ENCODE assay signal across 23 cellular contexts in the genomic region with DNA sequence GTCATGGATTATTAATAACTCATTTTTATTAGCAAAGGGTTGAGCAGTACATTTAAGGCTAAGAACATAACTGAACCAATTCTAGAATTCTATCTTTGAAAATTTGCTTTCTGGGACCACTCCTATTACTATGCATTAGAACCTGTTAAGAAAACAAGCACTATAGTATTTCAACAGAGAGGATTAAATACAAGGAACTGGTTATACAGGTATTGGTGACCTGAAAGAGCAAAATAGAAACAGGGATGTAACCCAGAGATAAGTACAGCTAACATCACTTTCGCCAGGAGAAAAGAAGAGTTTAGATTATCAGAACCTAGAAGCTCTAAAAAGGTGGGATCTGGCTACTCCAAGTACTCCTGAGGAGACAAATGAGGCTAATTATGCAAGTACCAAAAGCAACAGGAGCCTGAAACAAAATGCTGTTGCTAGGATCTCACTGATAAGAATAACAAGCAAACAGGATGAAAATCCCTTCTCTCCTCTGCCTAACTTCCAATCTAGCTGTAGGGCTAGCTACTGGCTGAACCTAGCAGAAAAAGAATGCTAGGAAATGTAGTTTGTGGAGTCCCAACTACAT. TPM values are rescaled to one million over a fixed set of nuclear protein-coding genes. Genes with fewer than 3 reads are reported as not detected.
A peak's percentile ranks its signal among the peaks of the same experiment; 100 is the strongest.
DNase-seq lines count a peak whose midpoint lies in the region; ATAC-seq and TF ChIP-seq lines count a peak whose summit lies in the region.
"Had no signal": no experiment of that assay in that cellular context is flagged by ENCODE, and none has a peak within 500 bp of the region (broad histone marks: within the 10 kb centered on the region; RNA-seq: fewer than 3 reads in every experiment).

No MANE protein-coding gene starts in this region.

- H3K4me3 Mint-ChIP-seq in CD4-positive, alpha-beta T cell = no peak overlapping the region
- H3K4me3 Mint-ChIP-seq: CD4-positive, alpha-beta memory T cell had no signal

- H3K27me3 ChIP-seq in CD4-positive, alpha-beta T cell (ENCODE audit: control insufficient read depth, insufficient read depth, low read length) = no peaks in the 10 kb centered on the region
- H3K27me3 ChIP-seq in spleen (replicated peaks in 1 of 7) = no peaks in the 10 kb centered on the region
- H3K27me3 ChIP-seq: BLaER1 had no signal

- TF ChIP-seq CTCF in VCaP (conservative IDR thresholded peaks at IDR 0.05) = no peak
- no peak for TF ChIP-seq CTCF in CD4-positive, alpha-beta T cell (IDR thresholded peaks at IDR 0.05)
- no peak for TF ChIP-seq CTCF in spleen (IDR thresholded peaks at IDR 0.05 in 8 of 11, conservative IDR thresholded peaks at IDR 0.05 in 3 of 11)

- H3K9me3 ChIP-seq in CD4-positive, alpha-beta T cell (ENCODE audit: control insufficient read depth, low read length) = no peaks in the 10 kb centered on the region
- H3K9me3 ChIP-seq in spleen = peaks cover 0 to 7% (median 0%) of the 10 kb centered on the region in 8 donors
- H3K9me3 ChIP-seq: BLaER1, Caco-2, SK-N-SH had no signal

- H3K27ac ChIP-seq in VCaP (peak overlapping the region; percentile 48; the same call in 1 of the 2 replicates), spleen (no peak overlapping the region)
- H3K27ac ChIP-seq in CD4-positive, alpha-beta T cell (ENCODE audit: low read depth, low read length) = no peak overlapping the region
- H3K27ac ChIP-seq: BLaER1 had no signal

- H3K9me3 Mint-ChIP-seq in CD4-positive, alpha-beta T cell = peaks cover 3% of the 10 kb centered on the region

- no peaks in the 10 kb centered on the region for H3K4me1 ChIP-seq in spleen
- H3K4me1 ChIP-seq: BLaER1, Caco-2 had no signal

- no peak overlapping the region for H3K27ac Mint-ChIP-seq in CD4-positive, alpha-beta T cell
- H3K27ac Mint-ChIP-seq: CD4-positive, alpha-beta memory T cell had no signal

- DNase-seq in DMS53 treated with DMSO at 0.1 percent for 48 hours (lab: John Stamatoyannopoulos, UW; ENCODE audit: unreplicated experiment) (peak; percentile 55), HT-29 (ENCODE audit: low spot score) (peak; percentile 20), glomerular visceral epithelial cell (ENCODE audit: extremely low spot score) (no peak), spleen (no peak), 8988T (no peak)
- no peak for DNase-seq in CD4-positive, alpha-beta T cell
- DNase-seq: Caco-2; CD4-positive, alpha-beta memory T cell; DMS 273 treated with DMSO at 0.1 percent for 48 hours; KBM-7; NCI-H1105; NCI-H146; NCI-H2029; NCI-H2171 treated with DMSO at 0.1 percent for 48 hours; NCI-H446 treated with DMSO at 0.1 percent for 48 hours; NCI-H82; SHP77; SK-N-SH; T-helper 2 cell had no signal

- ATAC-seq in esophagus mucosa = peak; percentile 63
- ATAC-seq in CD4-positive, alpha-beta T cell (ENCODE audit: poor library complexity) = no peak
- ATAC-seq: HepG2 had no signal

- POLR2A ChIA-PET in CD4-positive, alpha-beta T cell (lab: Charles Lee) = no interaction called here

- TF ChIP-seq POLR2A in spleen (IDR thresholded peaks at IDR 0.05) = no peak

- H3K36me3 Mint-ChIP-seq in CD4-positive, alpha-beta T cell (ENCODE audit: low read depth) = no peaks in the 10 kb centered on the region
- H3K36me3 Mint-ChIP-seq: CD4-positive, alpha-beta memory T cell had no signal

- H3K4me3 ChIP-seq in spleen = no peak overlapping the region
- H3K4me3 ChIP-seq: BLaER1 had no signal

- peaks cover 15% of the 10 kb centered on the region for H3K27me3 Mint-ChIP-seq in CD4-positive, alpha-beta T cell

- 71 to 96% (median 90%) methylated on average over 1 of the region's 1 CpG for WGBS in spleen, 5 donors

- intact Hi-C loops in CD4-positive, alpha-beta T cell (cut with DNase I, micrococcal nuclease) = no loop called here
- intact Hi-C loops in spleen (cut with DNase I; ENCODE audit: low total_unique reads) = no loop called here

- no peaks in the 10 kb centered on the region for H3K36me3 ChIP-seq in spleen
- H3K36me3 ChIP-seq: BLaER1 had no signal

- no peaks in the 10 kb centered on the region for H3K4me1 Mint-ChIP-seq in CD4-positive, alpha-beta T cell (ENCODE audit: low read depth)
- H3K4me1 Mint-ChIP-seq: CD4-positive, alpha-beta memory T cell had no signal

- CTCF ChIA-PET in CD4-positive, alpha-beta T cell (lab: Charles Lee) = no interaction called here

RNA-seq across cellular contexts. Expression of a gene that starts 32.1 kb away (rescaled TPM):
- 0.23 and 2.3 TPM in 2 replicates for total RNA-seq in HT-29 (2014; rRNA removed; shearing (Covaris generic))
- total RNA-seq in esophagus mucosa = 2.2 TPM
- total RNA-seq in CD4-positive, alpha-beta T cell = 1 to 10 TPM; 7.2 to 7.7 TPM
- 10 to 100 TPM; 17.3 to 23.3 (median 18.5) TPM for total RNA-seq in spleen
- 1 to 10 TPM; 2.4 to 2.7 (median 2.4) TPM for polyA plus RNA-seq in spleen

Comparison
In these comparisons a context has a peak if more than half of its experiments do, and no peak if none do; other contexts are left out.
1. DNase-seq: peak in DMS53 treated with DMSO at 0.1 percent for 48 hours (single experiment) and HT-29 (single experiment); none in CD4-positive, alpha-beta T cell (0 of 10), glomerular visceral epithelial cell (single experiment), spleen (single experiment) and 8988T (single experiment).